ENCODE assay signal across 1 cellular context in the genomic region with DNA sequence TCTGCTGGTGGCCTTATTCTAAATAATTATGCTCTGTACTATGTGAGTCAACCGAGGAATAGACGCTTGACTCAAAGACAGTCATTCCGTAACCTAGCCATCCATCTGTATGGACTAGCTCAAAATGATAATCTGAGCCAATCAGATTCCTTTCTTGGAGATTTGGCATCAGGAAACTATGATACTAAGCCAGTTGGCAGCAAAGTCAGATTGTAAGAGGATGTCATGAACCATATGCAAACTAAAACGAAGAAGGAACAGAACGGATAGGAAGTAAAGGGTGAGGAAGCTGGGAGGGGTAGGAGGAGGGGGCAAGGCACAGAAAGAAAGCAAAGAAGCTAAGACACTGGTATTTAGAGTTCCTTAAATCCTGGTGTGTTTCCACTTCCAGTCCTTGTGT.
TF ChIP-seq lines count a peak whose summit lies in the region.

No MANE protein-coding gene starts in this region.

TF ChIP-seq in K562, 482 proteins besides CTCF, POLR2A, EP300 and RAD21 (continued from another document):
- TF ChIP-seq UBTF (IDR thresholded peaks at IDR 0.05; ENCODE audit: borderline replicate concordance in 1 of 2, low read depth in 2 of 2, low read length in 2 of 2) (no peak), FOXJ2 (tag; IDR thresholded peaks at IDR 0.05) (no peak)
